8 cellular contexts compared by ENCODE assay signal in genomic region chr4:15653430-15653829, GRCh38. TPM values are rescaled to one million over a fixed set of nuclear protein-coding genes. Genes with fewer than 3 reads are reported as not detected.
DNase-seq lines count a peak whose midpoint lies in the region; ATAC-seq and TF ChIP-seq lines count a peak whose summit lies in the region.

No MANE protein-coding gene starts in this region.

- H3K4me3 Mint-ChIP-seq in nephron progenitor cell, result peak overlapping the region; percentile 99

- H3K27me3 Mint-ChIP-seq in nephron progenitor cell (ENCODE audit: low read depth, poor library complexity), result peaks cover 3% of the 10 kb centered on the region

- H3K9me3 Mint-ChIP-seq in nephron progenitor cell, result no peaks in the 10 kb centered on the region

- peak overlapping the region; percentile 99 for H3K27ac Mint-ChIP-seq in nephron progenitor cell

- H3K4me3 ChIP-seq in BJ (ENCODE audit: low read depth, low read length) (peak overlapping the region; percentile 83), choroid plexus epithelial cell (ENCODE audit: low read depth, low read length) (peak overlapping the region; percentile 89)

- POLR2A ChIA-PET in BJ (lab: Charles Lee), result no interaction called here

- H3K36me3 Mint-ChIP-seq in nephron progenitor cell (ENCODE audit: low read depth), result peaks cover 8% of the 10 kb centered on the region

- no peaks in the 10 kb centered on the region for H3K27me3 ChIP-seq in BJ (ENCODE audit: control insufficient read depth, insufficient read depth, low read length)

- DNase-seq in BJ (ENCODE audit: low read depth) (no peak), LoVo (ENCODE audit: low spot score) (peak; percentile 33), choroid plexus epithelial cell (ENCODE audit: low read depth) (no peak), nephron progenitor cell (no peak), NCI-H128 (lab: John Stamatoyannopoulos, UW; ENCODE audit: unreplicated experiment) (no peak), DMS 273 (lab: John Stamatoyannopoulos, UW; ENCODE audit: unreplicated experiment) (no peak)

- peaks cover 53% of the 10 kb centered on the region for H3K4me1 Mint-ChIP-seq in nephron progenitor cell

- TF ChIP-seq CTCF in BJ (IDR thresholded peaks at IDR 0.05; ENCODE audit: insufficient read depth, low read depth, low read length) (no peak), choroid plexus epithelial cell (conservative IDR thresholded peaks at IDR 0.05; ENCODE audit: low read depth, low read length) (no peak), nephron progenitor cell (IDR thresholded peaks at IDR 0.05) (no peak)

- ATAC-seq in HG02623 (IDR thresholded peaks at IDR 0.05; ENCODE audit: unreplicated experiment), result no peak
- no peak for ATAC-seq in HG03139 (IDR thresholded peaks at IDR 0.05; ENCODE audit: unreplicated experiment)

- no peaks in the 10 kb centered on the region for H3K36me3 ChIP-seq in BJ (ENCODE audit: control insufficient read depth, insufficient read depth, low read length)

- CTCF ChIA-PET in BJ (lab: Yijun Ruan, JAX), result interaction anchor here (0.5 to 1.0 kb wide), 3 partner anchors 30 to 1546 kb away, joined by 3 to 4 read pairs (median 3); no protein-coding TSS in a partner anchor

RNA-seq across cellular contexts. Expression of gene FBXL5, which starts 1.7 kb away (rescaled TPM):
- polyA plus RNA-seq in BJ (2011; rRNA removed), result 20.5 and 43.8 TPM in 2 replicates
- 35.1 and 38.2 TPM in 2 replicates for polyA minus RNA-seq in BJ (2011; rRNA and poly(A)+ RNA removed)

RNA-seq across cellular contexts. Expression of gene FAM200B, which starts 28.2 kb away (rescaled TPM):
- polyA plus RNA-seq in BJ (2011; rRNA removed), result 19.5 and 29.0 TPM in 2 replicates
- 2.6 and 3.9 TPM in 2 replicates for polyA minus RNA-seq in BJ (2011; rRNA and poly(A)+ RNA removed)

RNA-seq across cellular contexts. Expression of gene BST1, which starts 49.4 kb away (rescaled TPM):
- 38.5 and 39.1 TPM in 2 replicates for polyA plus RNA-seq in BJ (2011; rRNA removed)
- polyA minus RNA-seq in BJ (2011; rRNA and poly(A)+ RNA removed), result 3.3 and 5.8 TPM in 2 replicates
